In genomic region chr3:56700136-56700535, GRCh38 we compare ENCODE assay signal across 1 cellular context.
TF ChIP-seq lines count a peak whose summit lies in the region.

No MANE protein-coding gene starts in this region.

TF ChIP-seq in K562, 482 proteins besides CTCF, POLR2A, EP300 and RAD21 (continued from another document):
- TF ChIP-seq ZNF512 (tag; IDR thresholded peaks at IDR 0.05): 0 out of 2 replicates have a peak, but pooled peaks have one; percentile 18
- TF ChIP-seq, protein P1, sequence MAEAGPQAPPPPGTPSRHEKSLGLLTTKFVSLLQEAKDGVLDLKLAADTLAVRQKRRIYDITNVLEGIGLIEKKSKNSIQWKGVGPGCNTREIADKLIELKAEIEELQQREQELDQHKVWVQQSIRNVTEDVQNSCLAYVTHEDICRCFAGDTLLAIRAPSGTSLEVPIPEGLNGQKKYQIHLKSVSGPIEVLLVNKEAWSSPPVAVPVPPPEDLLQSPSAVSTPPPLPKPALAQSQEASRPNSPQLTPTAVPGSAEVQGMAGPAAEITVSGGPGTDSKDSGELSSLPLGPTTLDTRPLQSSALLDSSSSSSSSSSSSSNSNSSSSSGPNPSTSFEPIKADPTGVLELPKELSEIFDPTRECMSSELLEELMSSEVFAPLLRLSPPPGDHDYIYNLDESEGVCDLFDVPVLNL (CRISPR knock-in tag; IDR thresholded peaks at IDR 0.05; ENCODE audit: low read depth): no peak
- no peak for TF ChIP-seq ZKSCAN3 (CRISPR knock-in tag; IDR thresholded peaks at IDR 0.05)
